ENCODE assay signal across 12 cellular contexts in genomic region chr1:172909606-172910326, GRCh38.
DNase-seq lines count a peak whose midpoint lies in the region; ATAC-seq and TF ChIP-seq lines count a peak whose summit lies in the region.
"Had no signal": no experiment of that assay in that cellular context is flagged by ENCODE, and none has a peak within 500 bp of the region (broad histone marks: within the 10 kb centered on the region; RNA-seq: fewer than 3 reads in every experiment).

No MANE protein-coding gene starts in this region.

- peaks cover 0 to 16% (median 2%) of the 10 kb centered on the region in 4 donors for H3K9me3 ChIP-seq in tibial nerve

- WGBS in tibial nerve, 2 donors, result 86 to 89% methylated on average over 11 of the region's 11 CpGs

- TF ChIP-seq EP300 in tibial nerve (IDR thresholded peaks at IDR 0.05), result no peak

- no peaks in the 10 kb centered on the region for H3K36me3 ChIP-seq in tibial nerve
- H3K36me3 ChIP-seq: neutrophil, Peyer's patch had no signal

- no peak for TF ChIP-seq POLR2A in tibial nerve (IDR thresholded peaks at IDR 0.05)

- peak; percentile 61 for DNase-seq in AG20443 (ENCODE audit: low spot score)
- peak; percentile 98 for DNase-seq in NCI-H226
- no peak for DNase-seq in chondrocyte (ENCODE audit: low spot score)
- DNase-seq in lung microvascular endothelial cell (ENCODE audit: low read depth in 2 of 2), result peak; percentile 53 to 99
- DNase-seq in tibial nerve (ENCODE audit: low spot score in 2 of 2), result no peak
- DNase-seq in NCI-H2171 (lab: John Stamatoyannopoulos, UW), result no peak
- no peak for DNase-seq in AML-193 (lab: John Stamatoyannopoulos, UW)
- DNase-seq: CD4-positive, alpha-beta T cell; Karpas-422; Peyer's patch had no signal

- peaks cover 3% of the 10 kb centered on the region for H3K9me3 Mint-ChIP-seq in chondrocyte (ENCODE audit: low read depth)

- H3K27ac Mint-ChIP-seq in chondrocyte (ENCODE audit: unreplicated experiment), result peak overlapping the region; percentile 57
- H3K27ac Mint-ChIP-seq: CD4-positive, alpha-beta T cell had no signal

- H3K27ac ChIP-seq in tibial nerve, result no peak overlapping the region
- H3K27ac ChIP-seq: neutrophil, Peyer's patch had no signal

- no peak for TF ChIP-seq CTCF in chondrocyte (IDR thresholded peaks at IDR 0.05)
- TF ChIP-seq CTCF in tibial nerve (IDR thresholded peaks at IDR 0.05), result no peak

- H3K4me1 Mint-ChIP-seq in chondrocyte (ENCODE audit: low read depth), result peaks cover 33% of the 10 kb centered on the region

- no peak overlapping the region for H3K4me3 ChIP-seq in tibial nerve
- H3K4me3 ChIP-seq: Peyer's patch had no signal

- no peak for ATAC-seq in GM18861 (IDR thresholded peaks at IDR 0.05; ENCODE audit: unreplicated experiment)

- H3K4me3 Mint-ChIP-seq in chondrocyte (ENCODE audit: unreplicated experiment), result no peak overlapping the region
- H3K4me3 Mint-ChIP-seq: CD4-positive, alpha-beta T cell had no signal

- H3K36me3 Mint-ChIP-seq in chondrocyte (ENCODE audit: low read depth), result no peaks in the 10 kb centered on the region

- no peaks in the 10 kb centered on the region for H3K27me3 Mint-ChIP-seq in chondrocyte (ENCODE audit: low read depth)
- H3K27me3 Mint-ChIP-seq: CD4-positive, alpha-beta T cell had no signal

- peaks cover 0 to 6% (median 0%) of the 10 kb centered on the region in 4 donors for H3K4me1 ChIP-seq in tibial nerve

- no peaks in the 10 kb centered on the region for H3K27me3 ChIP-seq in tibial nerve
- H3K27me3 ChIP-seq: neutrophil, Peyer's patch had no signal

Comparison
In these comparisons a context has a peak if more than half of its experiments do, and no peak if none do; other contexts are left out.
1. DNase-seq: peak in AG20443 (single experiment), NCI-H226 (single experiment) and lung microvascular endothelial cell (2 of 2); none in chondrocyte (single experiment), tibial nerve (0 of 2), NCI-H2171 (single experiment) and AML-193 (0 of 2).